8 cellular contexts compared by ENCODE assay signal in the genomic region with DNA sequence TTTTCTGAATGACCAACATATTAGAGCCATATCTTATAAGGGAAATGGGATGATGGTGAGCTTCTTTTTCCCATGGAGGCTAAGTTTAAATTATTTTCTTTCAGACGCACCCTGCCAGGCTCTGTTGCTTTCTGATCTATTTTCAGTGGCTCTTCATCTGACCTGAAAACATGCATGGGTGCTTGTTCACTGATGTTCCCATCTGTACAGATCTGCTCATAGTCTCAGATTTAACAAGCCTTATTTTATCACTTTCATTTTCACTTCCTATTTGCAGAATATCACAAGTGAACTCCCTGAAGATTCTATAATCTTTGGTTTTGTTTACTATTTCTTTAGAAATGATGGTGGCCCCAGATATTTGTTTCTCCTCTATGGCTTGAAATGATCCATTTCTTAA. TPM values are rescaled to one million over a fixed set of nuclear protein-coding genes. Genes with fewer than 3 reads are reported as not detected.
A peak's percentile ranks its signal among the peaks of the same experiment; 100 is the strongest.
DNase-seq lines count a peak whose midpoint lies in the region; ATAC-seq and TF ChIP-seq lines count a peak whose summit lies in the region.

No MANE protein-coding gene starts in this region.

- H3K4me1 Mint-ChIP-seq in activated naive CD4-positive, alpha-beta T cell treated with anti-CD3 and anti-CD28 coated beads, Interleukin-2, amount 50 U/mL, for 24 hours, result peaks cover 32% of the 10 kb centered on the region
- peaks cover 32% of the 10 kb centered on the region for H3K4me1 Mint-ChIP-seq in stimulated activated naive CD8-positive, alpha-beta T cell treated with anti-CD3 and anti-CD28 coated beads, Interleukin-15, amount 100 ng/mL, for 72 hours

- no peak overlapping the region for H3K9ac ChIP-seq in colonic mucosa (ENCODE audit: low read depth in 2 of 2, low read length in 2 of 2)

- TF ChIP-seq CTCF in colonic mucosa (IDR thresholded peaks at IDR 0.05), result no peak

- no peaks in the 10 kb centered on the region for H3K27me3 Mint-ChIP-seq in activated naive CD4-positive, alpha-beta T cell treated with anti-CD3 and anti-CD28 coated beads, Interleukin-2, amount 50 U/mL, for 24 hours
- H3K27me3 Mint-ChIP-seq in stimulated activated naive CD8-positive, alpha-beta T cell treated with anti-CD3 and anti-CD28 coated beads, Interleukin-15, amount 100 ng/mL, for 72 hours, result no peaks in the 10 kb centered on the region

- H3K36me3 Mint-ChIP-seq in activated naive CD4-positive, alpha-beta T cell treated with anti-CD3 and anti-CD28 coated beads, Interleukin-2, amount 50 U/mL, for 24 hours, result peaks cover 1% of the 10 kb centered on the region

- no peaks in the 10 kb centered on the region for H3K36me3 ChIP-seq in colonic mucosa

- H3K27me3 ChIP-seq in colonic mucosa, result no peaks in the 10 kb centered on the region

- H3K27ac Mint-ChIP-seq in activated naive CD4-positive, alpha-beta T cell treated with anti-CD3 and anti-CD28 coated beads, Interleukin-2, amount 50 U/mL, for 24 hours, result peak overlapping the region; percentile 80
- peak overlapping the region in 1 of 2 donors; percentile 86 for H3K27ac Mint-ChIP-seq in stimulated activated naive CD8-positive, alpha-beta T cell treated with anti-CD3 and anti-CD28 coated beads, Interleukin-15, amount 100 ng/mL, for 72 hours

- no peak overlapping the region for H3K4me3 ChIP-seq in colonic mucosa

- intact Hi-C loops in colonic mucosa (cut with DNase I), result no loop called here

- peaks cover 14% of the 10 kb centered on the region for H3K9me3 Mint-ChIP-seq in activated naive CD4-positive, alpha-beta T cell treated with anti-CD3 and anti-CD28 coated beads, Interleukin-2, amount 50 U/mL, for 24 hours
- peaks cover 0 to 5% of the 10 kb centered on the region in 2 donors for H3K9me3 Mint-ChIP-seq in stimulated activated naive CD8-positive, alpha-beta T cell treated with anti-CD3 and anti-CD28 coated beads, Interleukin-15, amount 100 ng/mL, for 72 hours

- DNase-seq in activated naive CD4-positive, alpha-beta T cell treated with Interleukin-2 at 50 U/mL for 16 hours, result no peak
- DNase-seq in RPMI7951 (ENCODE audit: low read depth) (peak; percentile 3), colonic mucosa (no peak), NCI-H69 (lab: John Stamatoyannopoulos, UW) (no peak), NCI-H2196 treated with DMSO at 0.1 percent for 48 hours (lab: John Stamatoyannopoulos, UW; ENCODE audit: unreplicated experiment) (no peak)
- no peak for DNase-seq in stimulated activated naive CD8-positive, alpha-beta T cell treated with anti-CD3 and anti-CD28 coated beads, Interleukin-15, amount 100 ng/mL, for 72 hours

- H3K27ac ChIP-seq in colonic mucosa, result no peak overlapping the region

- H3K9me3 ChIP-seq in colonic mucosa, result no peaks in the 10 kb centered on the region

- no peaks in the 10 kb centered on the region for H3K4me1 ChIP-seq in colonic mucosa

- peak overlapping the region; percentile 73 for H3K4me3 Mint-ChIP-seq in activated naive CD4-positive, alpha-beta T cell treated with anti-CD3 and anti-CD28 coated beads, Interleukin-2, amount 50 U/mL, for 24 hours
- peak overlapping the region; percentile 60 to 63 for H3K4me3 Mint-ChIP-seq in stimulated activated naive CD8-positive, alpha-beta T cell treated with anti-CD3 and anti-CD28 coated beads, Interleukin-15, amount 100 ng/mL, for 72 hours

- peak; percentile 99 for ATAC-seq in HG02938 (IDR thresholded peaks at IDR 0.05; ENCODE audit: unreplicated experiment)
- peak; percentile 71 for ATAC-seq in stimulated activated naive CD8-positive, alpha-beta T cell treated with anti-CD3 and anti-CD28 coated beads, Interleukin-15, amount 100 ng/mL, for 72 hours

RNA-seq across cellular contexts. Expression of a gene that starts 31.1 kb away (rescaled TPM):
- 58.6 and 70.8 TPM in 2 replicates for total RNA-seq in RPMI7951 (2014; rRNA removed; shearing (Covaris generic))
- 100 to 1,000 TPM; 114 to 219 TPM for total RNA-seq in colonic mucosa
